Comparison of ENCODE assay signal across 8 cellular contexts in the genomic region with DNA sequence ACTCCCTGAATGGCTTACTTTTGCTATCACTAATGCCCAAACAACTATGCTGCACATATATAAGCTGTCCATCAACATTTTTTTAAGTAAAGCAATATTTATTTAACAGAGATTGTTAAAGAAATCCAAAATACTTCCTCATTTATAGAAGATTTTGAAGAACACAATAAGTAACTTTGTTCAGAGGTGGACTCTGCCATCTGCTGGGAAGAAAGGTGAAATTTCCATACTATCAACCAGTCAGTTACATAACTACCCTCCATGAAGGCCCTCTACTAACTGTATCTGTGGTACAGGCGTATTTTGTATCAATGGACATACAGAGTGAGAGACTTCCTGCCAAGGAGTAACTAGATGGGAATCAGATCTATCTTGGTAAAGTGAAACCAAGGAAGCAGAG.
DNase-seq lines count a peak whose midpoint lies in the region; ATAC-seq, FAIRE-seq and TF ChIP-seq lines count a peak whose summit lies in the region.

No MANE protein-coding gene starts in this region.

- H3K4me1 ChIP-seq in lower lobe of right lung: no peaks in the 10 kb centered on the region

- TF ChIP-seq POLR2A in GM12892 (IDR thresholded peaks at IDR 0.05; ENCODE audit: low read depth, low read length): no peak

- H3K27me3 ChIP-seq in brain microvascular endothelial cell (replicated peaks): no peaks in the 10 kb centered on the region
- H3K27me3 ChIP-seq in lower lobe of right lung (ENCODE audit: low read depth): no peaks in the 10 kb centered on the region

- H3K27ac Mint-ChIP-seq in effector memory CD8-positive, alpha-beta T cell: no peak overlapping the region

- H3K27ac ChIP-seq in brain microvascular endothelial cell (no peak overlapping the region), lower lobe of right lung (no peak overlapping the region)

- no peaks in the 10 kb centered on the region for H3K27me3 Mint-ChIP-seq in effector memory CD8-positive, alpha-beta T cell

- H3K36me3 ChIP-seq in brain microvascular endothelial cell (replicated peaks) (no peaks in the 10 kb centered on the region), lower lobe of right lung (no peaks in the 10 kb centered on the region)

- no peaks in the 10 kb centered on the region for H3K36me3 Mint-ChIP-seq in effector memory CD8-positive, alpha-beta T cell (ENCODE audit: insufficient read depth)

- H3K9me3 Mint-ChIP-seq in effector memory CD8-positive, alpha-beta T cell: no peaks in the 10 kb centered on the region

- intact Hi-C loops in lower lobe of right lung (cut with DNase I): no loop called here

- in situ Hi-C loops in brain microvascular endothelial cell (cut with HindIII; ENCODE audit: low pct_ligation_motif_present, low sequenced_read_pairs): no loop called here

- peaks cover 4 to 5% of the 10 kb centered on the region in 2 donors for H3K4me1 Mint-ChIP-seq in effector memory CD8-positive, alpha-beta T cell (ENCODE audit: low read depth in 2 of 2)

- ATAC-seq in lower lobe of right lung: peak; percentile 77 to 80
- ATAC-seq in effector memory CD8-positive, alpha-beta T cell (replicated peaks): no peak
- ATAC-seq in GM19463 (IDR thresholded peaks at IDR 0.05; ENCODE audit: unreplicated experiment): no peak
- ATAC-seq in HG03025 (IDR thresholded peaks at IDR 0.05; ENCODE audit: low FRiP score, unreplicated experiment): no peak

- DNase-seq in Ammon's horn (ENCODE audit: low spot score) (peak; percentile 58), GM12892 (ENCODE audit: insufficient read length) (no peak), NCI-H1694 (lab: John Stamatoyannopoulos, UW) (peak; percentile 2), brain microvascular endothelial cell (peak; percentile 48), lower lobe of right lung (no peak)
- no peak for DNase-seq in effector memory CD8-positive, alpha-beta T cell

- H3K9me3 ChIP-seq in lower lobe of right lung: no peaks in the 10 kb centered on the region

- FAIRE-seq in GM12892 (lab: Jason Lieb, UNC): peak; percentile 74

- H3K4me3 ChIP-seq in brain microvascular endothelial cell (ENCODE audit: low read depth, low read length) (no peak overlapping the region), lower lobe of right lung (no peak overlapping the region)

- no peak overlapping the region for H3K4me3 Mint-ChIP-seq in effector memory CD8-positive, alpha-beta T cell

- TF ChIP-seq CTCF in brain microvascular endothelial cell (IDR thresholded peaks at IDR 0.05; ENCODE audit: low read depth, low read length, missing control alignments): peak; percentile 46
- TF ChIP-seq CTCF in lower lobe of right lung (IDR thresholded peaks at IDR 0.05): peak; percentile 21

Comparison
In these comparisons a context has a peak if more than half of its experiments do, and no peak if none do; other contexts are left out.
1. DNase-seq: peak in Ammon's horn (single experiment), NCI-H1694 (single experiment) and brain microvascular endothelial cell (single experiment); none in GM12892 (single experiment), lower lobe of right lung (single experiment) and effector memory CD8-positive, alpha-beta T cell (0 of 3).
2. ATAC-seq: peak in lower lobe of right lung (2 of 2); none in effector memory CD8-positive, alpha-beta T cell (single experiment), GM19463 (single experiment) and HG03025 (single experiment).